In the genomic region with DNA sequence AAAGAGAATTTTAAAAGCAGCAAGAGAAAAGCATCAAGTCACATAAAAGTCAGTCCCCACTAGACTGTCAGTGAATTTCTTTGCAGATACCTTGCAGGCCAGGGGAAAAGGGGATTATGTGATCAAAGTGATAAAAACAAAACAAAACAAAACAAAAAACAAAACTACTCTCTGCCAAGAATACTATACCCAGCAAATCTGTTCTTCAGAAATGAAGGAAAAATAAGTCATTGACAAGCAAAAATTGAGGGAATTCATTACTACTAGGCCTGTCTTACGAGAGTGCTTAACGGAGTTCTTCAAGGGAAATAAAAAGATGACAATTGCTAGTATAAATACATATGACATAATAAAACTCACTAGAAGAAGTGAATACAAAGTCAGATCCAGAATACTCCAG, we compare ENCODE assay signal across 8 cellular contexts.
"Had no signal": no experiment of that assay in that cellular context is flagged by ENCODE, and none has a peak within 500 bp of the region (broad histone marks: within the 10 kb centered on the region; RNA-seq: fewer than 3 reads in every experiment).

No MANE protein-coding gene starts in this region.

- H3K27ac ChIP-seq: HL-60, KMS-11 had no signal

- DNase-seq: IMR-90, KBM-7, KG1 had no signal

- H3K4me3 ChIP-seq: K562 had no signal

- FAIRE-seq: HepG2, HTR-8/SVneo, K562 had no signal
